Comparison of ENCODE assay signal across 8 cellular contexts in the genomic region with DNA sequence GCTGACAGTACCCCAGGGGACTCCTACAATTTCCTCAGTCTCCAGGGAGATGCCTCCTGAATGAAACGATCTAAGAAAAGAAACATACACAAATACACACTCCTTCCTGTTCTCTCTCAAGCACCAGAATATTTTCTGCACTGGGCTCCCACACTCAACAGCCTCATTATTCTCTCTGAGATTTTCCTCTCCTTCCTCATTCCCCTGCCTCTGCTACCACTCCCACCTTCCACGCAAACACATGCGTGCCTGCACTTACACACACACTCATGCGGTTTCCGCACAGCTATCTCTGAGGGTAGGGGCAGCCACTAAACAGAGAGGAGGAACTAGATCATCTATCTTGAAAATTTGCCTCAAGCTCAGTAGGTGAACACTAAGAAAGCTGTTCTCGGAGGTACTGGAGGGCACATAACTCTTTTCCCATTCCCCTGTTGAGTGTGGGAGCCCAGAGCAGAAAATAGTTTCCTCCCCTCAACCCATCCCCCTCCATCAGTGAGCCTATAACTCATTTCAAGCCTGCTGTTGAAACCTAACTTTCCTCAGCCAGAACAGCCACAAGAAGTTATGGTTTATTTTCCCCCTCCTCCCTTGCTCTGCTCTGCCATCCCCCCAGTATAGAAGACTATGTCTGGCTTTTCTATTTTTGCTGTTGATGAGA. TPM values are rescaled to one million over a fixed set of nuclear protein-coding genes. Genes with fewer than 3 reads are reported as not detected.
DNase-seq lines count a peak whose midpoint lies in the region; ATAC-seq and TF ChIP-seq lines count a peak whose summit lies in the region.

No MANE protein-coding gene starts in this region.

- H3K36me3 ChIP-seq in left lung, result no peaks in the 10 kb centered on the region

- ATAC-seq in GM19452 (IDR thresholded peaks at IDR 0.05; ENCODE audit: unreplicated experiment), result peak; percentile 92
- peak; percentile 75 for ATAC-seq in HG03439 (IDR thresholded peaks at IDR 0.05; ENCODE audit: unreplicated experiment)
- peak; percentile 87 for ATAC-seq in left lung

- H3K4me1 ChIP-seq in left lung, result peaks cover 0 to 14% of the 10 kb centered on the region in 2 donors

- H3K27me3 ChIP-seq in left lung, result no peaks in the 10 kb centered on the region

- intact Hi-C loops in left lung (cut with DNase I), result no loop called here

- H3K9me3 ChIP-seq in left lung, result no peaks in the 10 kb centered on the region

- H3K27ac ChIP-seq in left lung, result no peak overlapping the region

- TF ChIP-seq CTCF in left lung (IDR thresholded peaks at IDR 0.05), result no peak

- H3K4me3 ChIP-seq in left lung, result no peak overlapping the region

- DNase-seq in COLO829 (ENCODE audit: low spot score) (peak; percentile 53), left lung (no peak), NCI-H1092 treated with DMSO at 0.1 percent for 48 hours (lab: John Stamatoyannopoulos, UW) (no peak), H4 (ENCODE audit: low spot score) (no peak), DMS53 (lab: John Stamatoyannopoulos, UW) (no peak)
- peak; percentile 20 to 44 for DNase-seq in activated CD4-positive, alpha-beta T cell treated with anti-CD3 and anti-CD28 coated beads, Interleukin-2, amount 50 U/mL, for 48 hours

RNA-seq across cellular contexts. Expression of a gene that starts 30.5 kb away (rescaled TPM):
- total RNA-seq in left lung, result 10 to 100 TPM; 47.7 to 49.5 TPM
- 43.2 and 45.4 TPM in 2 replicates for total RNA-seq in H4 (2014; rRNA removed; shearing (Covaris generic))

Comparison
In these comparisons a context has a peak if more than half of its experiments do, and no peak if none do; other contexts are left out.
1. DNase-seq: peak in COLO829 (single experiment) and activated CD4-positive, alpha-beta T cell treated with anti-CD3 and anti-CD28 coated beads, Interleukin-2, amount 50 U/mL, for 48 hours (2 of 2); none in left lung (0 of 2), NCI-H1092 treated with DMSO at 0.1 percent for 48 hours (single experiment), H4 (single experiment) and DMS53 (single experiment).
2. Peak in every context shown above with its lines, with median percentiles within 50 percentile points of each other: ATAC-seq.